8 cellular contexts compared by ENCODE assay signal in the genomic region with DNA sequence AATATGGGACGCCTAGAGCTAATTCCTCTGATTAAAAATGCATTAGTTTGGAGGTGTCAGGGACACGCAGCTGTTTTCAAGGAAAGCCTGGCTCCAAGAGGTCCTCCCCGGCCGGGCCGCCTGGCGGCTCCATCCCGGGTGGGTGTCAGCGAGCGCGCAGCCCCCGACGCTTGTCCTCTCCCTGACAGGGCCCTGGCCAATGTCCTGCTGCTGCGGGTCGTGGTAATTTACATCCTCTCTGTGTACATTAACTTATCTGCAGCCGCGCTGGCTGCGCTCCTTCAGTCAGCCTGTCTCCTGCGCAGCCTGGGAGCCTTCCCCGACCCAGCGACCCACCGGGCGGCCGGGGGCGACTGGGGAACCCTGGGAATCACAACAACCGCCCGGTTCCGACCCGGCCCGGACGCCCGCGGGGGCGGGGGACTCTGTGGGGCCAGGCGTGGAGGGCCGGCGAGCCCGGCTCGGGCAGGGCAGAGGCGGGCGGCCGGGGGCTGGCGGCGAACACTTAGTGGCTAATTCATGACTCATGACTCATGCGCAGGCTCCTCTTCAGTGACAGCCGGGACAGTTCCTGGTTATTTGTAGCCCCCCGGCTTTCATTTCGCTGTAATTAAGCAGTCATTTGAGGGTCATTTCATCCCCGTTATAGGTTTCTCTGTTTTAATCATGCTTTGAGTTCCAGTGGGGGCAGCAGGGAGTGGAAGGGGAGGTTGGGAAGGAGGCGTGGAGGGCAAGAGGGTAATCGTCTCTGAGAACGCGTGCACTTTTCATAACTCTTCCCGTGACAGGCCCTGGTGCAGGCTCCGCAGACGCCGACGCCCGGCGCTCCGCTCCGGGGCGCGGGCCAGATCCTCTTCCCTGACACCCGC.
A peak's percentile ranks its signal among the peaks of the same experiment; 100 is the strongest.
DNase-seq lines count a peak whose midpoint lies in the region; ATAC-seq and TF ChIP-seq lines count a peak whose summit lies in the region.

No MANE protein-coding gene starts in this region.

- peaks cover 24% of the 10 kb centered on the region for H3K79me2 ChIP-seq in hepatocyte

- TF ChIP-seq CTCF in hepatocyte (IDR thresholded peaks at IDR 0.05; ENCODE audit: poor library complexity) (peak; percentile 33), retinal pigment epithelial cell (conservative IDR thresholded peaks at IDR 0.05; ENCODE audit: low read depth, low read length) (peak; percentile 31)

- H3K36me3 ChIP-seq in hepatocyte (replicated peaks; ENCODE audit: insufficient read depth, low read depth), result no peaks in the 10 kb centered on the region

- H3K27me3 ChIP-seq in hepatocyte, result no peaks in the 10 kb centered on the region

- ATAC-seq in GM19397 (IDR thresholded peaks at IDR 0.05; ENCODE audit: unreplicated experiment), result no peak

- peak overlapping the region; percentile 92 for H3K4me2 ChIP-seq in hepatocyte

- H2AFZ ChIP-seq in hepatocyte, result peak overlapping the region; percentile 14

- DNase-seq in Caki2 (ENCODE audit: low read depth) (peak; percentile 83), NCI-H1105 (lab: John Stamatoyannopoulos, UW) (peak; percentile 26), amniotic epithelial cell (ENCODE audit: low read depth) (peak; percentile 94), hepatocyte (ENCODE audit: low spot score) (peak; percentile 87), retinal pigment epithelial cell (ENCODE audit: low read depth) (no peak), GM19238 (ENCODE audit: insufficient read length, low spot score) (no peak), cerebellar cortex (ENCODE audit: low spot score) (no peak)

- H4K20me1 ChIP-seq in hepatocyte (ENCODE audit: insufficient read depth, poor library complexity, severe bottlenecking), result no peaks in the 10 kb centered on the region

- H3K4me1 ChIP-seq in hepatocyte (ENCODE audit: insufficient read depth), result peaks cover 15% of the 10 kb centered on the region

- peak overlapping the region; percentile 99 for H3K27ac ChIP-seq in hepatocyte

- no peaks in the 10 kb centered on the region for H3K9me3 ChIP-seq in hepatocyte (ENCODE audit: low read depth)

- in situ Hi-C loops in Caki2 (cut with HindIII; ENCODE audit: low pct_unique_long_range_greater_than_20kb, low sequenced_read_pairs), result loop anchor here (10.0 kb wide), 1 partner anchor 345 kb away; no protein-coding TSS in a partner anchor

- peak overlapping the region; percentile 48 for H3K4me3 ChIP-seq in hepatocyte
- H3K4me3 ChIP-seq in retinal pigment epithelial cell (ENCODE audit: low read length), result peak overlapping the region; percentile 50

- WGBS in hepatocyte (ENCODE audit: low lambda C conversion rate, missing lambda C conversion rate), result under 1% methylated on average over 53 of the region's 64 CpGs

- no peaks in the 10 kb centered on the region for H3K9me2 ChIP-seq in hepatocyte (replicated peaks; ENCODE audit: insufficient read depth)

Comparison
In these comparisons a context has a peak if more than half of its experiments do, and no peak if none do; other contexts are left out.
1. DNase-seq: peak in Caki2 (single experiment), NCI-H1105 (single experiment), amniotic epithelial cell (single experiment) and hepatocyte (single experiment); none in retinal pigment epithelial cell (single experiment), GM19238 (single experiment) and cerebellar cortex (single experiment).